Comparison of ENCODE assay signal across 22 cellular contexts in genomic region chr2:17282245-17282644, GRCh38.
"Had no signal": no experiment of that assay in that cellular context is flagged by ENCODE, and none has a peak within 500 bp of the region (broad histone marks: within the 10 kb centered on the region; RNA-seq: fewer than 3 reads in every experiment).

No MANE protein-coding gene starts in this region.

- H3K9me3 ChIP-seq: colonic mucosa, esophagus squamous epithelium, gastrocnemius medialis, gastroesophageal sphincter, heart left ventricle, heart right ventricle had no signal

- H3K36me3 ChIP-seq: colonic mucosa, esophagus squamous epithelium, gastrocnemius medialis, gastroesophageal sphincter, heart left ventricle, heart right ventricle had no signal

- H3K4me3 ChIP-seq: colonic mucosa, coronary artery, dorsolateral prefrontal cortex, esophagus squamous epithelium, gastrocnemius medialis, gastroesophageal sphincter, heart left ventricle, heart right ventricle had no signal

- H3K4me1 ChIP-seq: colonic mucosa, esophagus squamous epithelium, gastrocnemius medialis, gastroesophageal sphincter, heart left ventricle, heart right ventricle had no signal

- H3K27me3 ChIP-seq: colonic mucosa, dorsolateral prefrontal cortex, esophagus squamous epithelium, foreskin keratinocyte, gastrocnemius medialis, gastroesophageal sphincter, heart left ventricle, heart right ventricle had no signal

- H3K27ac ChIP-seq: colonic mucosa, coronary artery, dorsolateral prefrontal cortex, epithelial cell of prostate, esophagus squamous epithelium, foreskin keratinocyte, gastrocnemius medialis, gastroesophageal sphincter, heart left ventricle, heart right ventricle had no signal

- DNase-seq: colonic mucosa; cortex of kidney; dermis blood vessel endothelial cell; dorsolateral prefrontal cortex; effector CD4-positive, alpha-beta T cell; effector CD8-positive, alpha-beta T cell; effector memory CD4-positive, alpha-beta T cell; effector memory CD8-positive, alpha-beta T cell; endodermal cell; erythroblast; esophagus squamous epithelium; foreskin fibroblast; foreskin keratinocyte; foreskin melanocyte; gastrocnemius medialis; glutamatergic neuron; head of caudate nucleus; heart left ventricle; heart right ventricle had no signal
